1 cellular context compared by ENCODE assay signal in genomic region chr14:60657609-60657983, GRCh38.
A peak's percentile ranks its signal among the peaks of the same experiment; 100 is the strongest.
TF ChIP-seq lines count a peak whose summit lies in the region.

No MANE protein-coding gene starts in this region.

TF ChIP-seq in HepG2, 621 proteins besides CTCF, POLR2A, EP300 and RAD21 (continued from another document):
- TF ChIP-seq ESRRA (CRISPR knock-in tag; IDR thresholded peaks at IDR 0.05; ENCODE audit: low read depth), result 0 out of 2 replicates have a peak, but pooled peaks have one; percentile 11
- TF ChIP-seq SRSF4 (IDR thresholded peaks at IDR 0.05; ENCODE audit: low read depth, low read length, poor library complexity, severe bottlenecking), result no peak
- TF ChIP-seq ZNF773 (CRISPR knock-in tag; IDR thresholded peaks at IDR 0.05; ENCODE audit: borderline replicate concordance), result peak; percentile 1; the same call in 1 of the 2 replicates
- TF ChIP-seq, protein P1, sequence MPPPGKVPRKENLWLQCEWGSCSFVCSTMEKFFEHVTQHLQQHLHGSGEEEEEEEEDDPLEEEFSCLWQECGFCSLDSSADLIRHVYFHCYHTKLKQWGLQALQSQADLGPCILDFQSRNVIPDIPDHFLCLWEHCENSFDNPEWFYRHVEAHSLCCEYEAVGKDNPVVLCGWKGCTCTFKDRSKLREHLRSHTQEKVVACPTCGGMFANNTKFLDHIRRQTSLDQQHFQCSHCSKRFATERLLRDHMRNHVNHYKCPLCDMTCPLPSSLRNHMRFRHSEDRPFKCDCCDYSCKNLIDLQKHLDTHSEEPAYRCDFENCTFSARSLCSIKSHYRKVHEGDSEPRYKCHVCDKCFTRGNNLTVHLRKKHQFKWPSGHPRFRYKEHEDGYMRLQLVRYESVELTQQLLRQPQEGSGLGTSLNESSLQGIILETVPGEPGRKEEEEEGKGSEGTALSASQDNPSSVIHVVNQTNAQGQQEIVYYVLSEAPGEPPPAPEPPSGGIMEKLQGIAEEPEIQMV (CRISPR knock-in tag; IDR thresholded peaks at IDR 0.05; ENCODE audit: low read depth), result 0 out of 2 replicates have a peak, but pooled peaks have one; percentile 2
- TF ChIP-seq, protein P2, sequence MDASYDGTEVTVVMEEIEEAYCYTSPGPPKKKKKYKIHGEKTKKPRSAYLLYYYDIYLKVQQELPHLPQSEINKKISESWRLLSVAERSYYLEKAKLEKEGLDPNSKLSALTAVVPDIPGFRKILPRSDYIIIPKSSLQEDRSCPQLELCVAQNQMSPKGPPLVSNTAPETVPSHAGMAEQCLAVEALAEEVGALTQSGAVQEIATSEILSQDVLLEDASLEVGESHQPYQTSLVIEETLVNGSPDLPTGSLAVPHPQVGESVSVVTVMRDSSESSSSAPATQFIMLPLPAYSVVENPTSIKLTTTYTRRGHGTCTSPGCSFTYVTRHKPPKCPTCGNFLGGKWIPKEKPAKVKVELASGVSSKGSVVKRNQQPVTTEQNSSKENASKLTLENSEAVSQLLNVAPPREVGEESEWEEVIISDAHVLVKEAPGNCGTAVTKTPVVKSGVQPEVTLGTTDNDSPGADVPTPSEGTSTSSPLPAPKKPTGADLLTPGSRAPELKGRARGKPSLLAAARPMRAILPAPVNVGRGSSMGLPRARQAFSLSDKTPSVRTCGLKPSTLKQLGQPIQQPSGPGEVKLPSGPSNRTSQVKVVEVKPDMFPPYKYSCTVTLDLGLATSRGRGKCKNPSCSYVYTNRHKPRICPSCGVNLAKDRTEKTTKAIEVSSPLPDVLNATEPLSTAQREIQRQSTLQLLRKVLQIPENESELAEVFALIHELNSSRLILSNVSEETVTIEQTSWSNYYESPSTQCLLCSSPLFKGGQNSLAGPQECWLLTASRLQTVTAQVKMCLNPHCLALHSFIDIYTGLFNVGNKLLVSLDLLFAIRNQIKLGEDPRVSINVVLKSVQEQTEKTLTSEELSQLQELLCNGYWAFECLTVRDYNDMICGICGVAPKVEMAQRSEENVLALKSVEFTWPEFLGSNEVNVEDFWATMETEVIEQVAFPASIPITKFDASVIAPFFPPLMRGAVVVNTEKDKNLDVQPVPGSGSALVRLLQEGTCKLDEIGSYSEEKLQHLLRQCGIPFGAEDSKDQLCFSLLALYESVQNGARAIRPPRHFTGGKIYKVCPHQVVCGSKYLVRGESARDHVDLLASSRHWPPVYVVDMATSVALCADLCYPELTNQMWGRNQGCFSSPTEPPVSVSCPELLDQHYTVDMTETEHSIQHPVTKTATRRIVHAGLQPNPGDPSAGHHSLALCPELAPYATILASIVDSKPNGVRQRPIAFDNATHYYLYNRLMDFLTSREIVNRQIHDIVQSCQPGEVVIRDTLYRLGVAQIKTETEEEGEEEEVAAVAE (CRISPR knock-in tag; IDR thresholded peaks at IDR 0.05; ENCODE audit: borderline replicate concordance), result no peak
- no peak for TF ChIP-seq ZNF605 (CRISPR knock-in tag; IDR thresholded peaks at IDR 0.05)
- no peak for TF ChIP-seq ZNF781 (CRISPR knock-in tag; IDR thresholded peaks at IDR 0.05; ENCODE audit: borderline replicate concordance, not compliant biosample characterization)
- TF ChIP-seq, protein P3, sequence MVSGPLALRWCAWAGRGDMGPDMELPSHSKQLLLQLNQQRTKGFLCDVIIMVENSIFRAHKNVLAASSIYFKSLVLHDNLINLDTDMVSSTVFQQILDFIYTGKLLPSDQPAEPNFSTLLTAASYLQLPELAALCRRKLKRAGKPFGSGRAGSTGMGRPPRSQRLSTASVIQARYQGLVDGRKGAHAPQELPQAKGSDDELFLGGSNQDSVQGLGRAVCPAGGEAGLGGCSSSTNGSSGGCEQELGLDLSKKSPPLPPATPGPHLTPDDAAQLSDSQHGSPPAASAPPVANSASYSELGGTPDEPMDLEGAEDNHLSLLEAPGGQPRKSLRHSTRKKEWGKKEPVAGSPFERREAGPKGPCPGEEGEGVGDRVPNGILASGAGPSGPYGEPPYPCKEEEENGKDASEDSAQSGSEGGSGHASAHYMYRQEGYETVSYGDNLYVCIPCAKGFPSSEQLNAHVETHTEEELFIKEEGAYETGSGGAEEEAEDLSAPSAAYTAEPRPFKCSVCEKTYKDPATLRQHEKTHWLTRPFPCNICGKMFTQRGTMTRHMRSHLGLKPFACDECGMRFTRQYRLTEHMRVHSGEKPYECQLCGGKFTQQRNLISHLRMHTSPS (CRISPR knock-in tag; IDR thresholded peaks at IDR 0.05; ENCODE audit: low read depth), result no peak
- TF ChIP-seq ZNF678 (CRISPR knock-in tag; IDR thresholded peaks at IDR 0.05), result 0 out of 2 replicates have a peak, but pooled peaks have one; percentile 22
- no peak for TF ChIP-seq POLR2AphosphoS5 (IDR thresholded peaks at IDR 0.05; ENCODE audit: low read depth, low read length)
- no peak for TF ChIP-seq CEBPZ (IDR thresholded peaks at IDR 0.05; ENCODE audit: low read length)
- peak; percentile 9; the same call in 1 of the 2 replicates for TF ChIP-seq ZNF674 (CRISPR knock-in tag; IDR thresholded peaks at IDR 0.05; ENCODE audit: low read depth)
- TF ChIP-seq, protein P4, sequence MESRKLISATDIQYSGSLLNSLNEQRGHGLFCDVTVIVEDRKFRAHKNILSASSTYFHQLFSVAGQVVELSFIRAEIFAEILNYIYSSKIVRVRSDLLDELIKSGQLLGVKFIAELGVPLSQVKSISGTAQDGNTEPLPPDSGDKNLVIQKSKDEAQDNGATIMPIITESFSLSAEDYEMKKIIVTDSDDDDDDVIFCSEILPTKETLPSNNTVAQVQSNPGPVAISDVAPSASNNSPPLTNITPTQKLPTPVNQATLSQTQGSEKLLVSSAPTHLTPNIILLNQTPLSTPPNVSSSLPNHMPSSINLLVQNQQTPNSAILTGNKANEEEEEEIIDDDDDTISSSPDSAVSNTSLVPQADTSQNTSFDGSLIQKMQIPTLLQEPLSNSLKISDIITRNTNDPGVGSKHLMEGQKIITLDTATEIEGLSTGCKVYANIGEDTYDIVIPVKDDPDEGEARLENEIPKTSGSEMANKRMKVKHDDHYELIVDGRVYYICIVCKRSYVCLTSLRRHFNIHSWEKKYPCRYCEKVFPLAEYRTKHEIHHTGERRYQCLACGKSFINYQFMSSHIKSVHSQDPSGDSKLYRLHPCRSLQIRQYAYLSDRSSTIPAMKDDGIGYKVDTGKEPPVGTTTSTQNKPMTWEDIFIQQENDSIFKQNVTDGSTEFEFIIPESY (CRISPR knock-in tag; IDR thresholded peaks at IDR 0.05), result peak; percentile 56; the same call in 1 of the 2 replicates
- TF ChIP-seq, protein P5, sequence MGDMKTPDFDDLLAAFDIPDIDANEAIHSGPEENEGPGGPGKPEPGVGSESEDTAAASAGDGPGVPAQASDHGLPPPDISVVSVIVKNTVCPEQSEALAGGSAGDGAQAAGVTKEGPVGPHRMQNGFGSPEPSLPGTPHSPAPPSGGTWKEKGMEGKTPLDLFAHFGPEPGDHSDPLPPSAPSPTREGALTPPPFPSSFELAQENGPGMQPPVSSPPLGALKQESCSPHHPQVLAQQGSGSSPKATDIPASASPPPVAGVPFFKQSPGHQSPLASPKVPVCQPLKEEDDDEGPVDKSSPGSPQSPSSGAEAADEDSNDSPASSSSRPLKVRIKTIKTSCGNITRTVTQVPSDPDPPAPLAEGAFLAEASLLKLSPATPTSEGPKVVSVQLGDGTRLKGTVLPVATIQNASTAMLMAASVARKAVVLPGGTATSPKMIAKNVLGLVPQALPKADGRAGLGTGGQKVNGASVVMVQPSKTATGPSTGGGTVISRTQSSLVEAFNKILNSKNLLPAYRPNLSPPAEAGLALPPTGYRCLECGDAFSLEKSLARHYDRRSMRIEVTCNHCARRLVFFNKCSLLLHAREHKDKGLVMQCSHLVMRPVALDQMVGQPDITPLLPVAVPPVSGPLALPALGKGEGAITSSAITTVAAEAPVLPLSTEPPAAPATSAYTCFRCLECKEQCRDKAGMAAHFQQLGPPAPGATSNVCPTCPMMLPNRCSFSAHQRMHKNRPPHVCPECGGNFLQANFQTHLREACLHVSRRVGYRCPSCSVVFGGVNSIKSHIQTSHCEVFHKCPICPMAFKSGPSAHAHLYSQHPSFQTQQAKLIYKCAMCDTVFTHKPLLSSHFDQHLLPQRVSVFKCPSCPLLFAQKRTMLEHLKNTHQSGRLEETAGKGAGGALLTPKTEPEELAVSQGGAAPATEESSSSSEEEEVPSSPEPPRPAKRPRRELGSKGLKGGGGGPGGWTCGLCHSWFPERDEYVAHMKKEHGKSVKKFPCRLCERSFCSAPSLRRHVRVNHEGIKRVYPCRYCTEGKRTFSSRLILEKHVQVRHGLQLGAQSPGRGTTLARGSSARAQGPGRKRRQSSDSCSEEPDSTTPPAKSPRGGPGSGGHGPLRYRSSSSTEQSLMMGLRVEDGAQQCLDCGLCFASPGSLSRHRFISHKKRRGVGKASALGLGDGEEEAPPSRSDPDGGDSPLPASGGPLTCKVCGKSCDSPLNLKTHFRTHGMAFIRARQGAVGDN (CRISPR knock-in tag; IDR thresholded peaks at IDR 0.05), result peak; percentile 6; the same call in 1 of the 2 replicates
- TF ChIP-seq, protein P6, sequence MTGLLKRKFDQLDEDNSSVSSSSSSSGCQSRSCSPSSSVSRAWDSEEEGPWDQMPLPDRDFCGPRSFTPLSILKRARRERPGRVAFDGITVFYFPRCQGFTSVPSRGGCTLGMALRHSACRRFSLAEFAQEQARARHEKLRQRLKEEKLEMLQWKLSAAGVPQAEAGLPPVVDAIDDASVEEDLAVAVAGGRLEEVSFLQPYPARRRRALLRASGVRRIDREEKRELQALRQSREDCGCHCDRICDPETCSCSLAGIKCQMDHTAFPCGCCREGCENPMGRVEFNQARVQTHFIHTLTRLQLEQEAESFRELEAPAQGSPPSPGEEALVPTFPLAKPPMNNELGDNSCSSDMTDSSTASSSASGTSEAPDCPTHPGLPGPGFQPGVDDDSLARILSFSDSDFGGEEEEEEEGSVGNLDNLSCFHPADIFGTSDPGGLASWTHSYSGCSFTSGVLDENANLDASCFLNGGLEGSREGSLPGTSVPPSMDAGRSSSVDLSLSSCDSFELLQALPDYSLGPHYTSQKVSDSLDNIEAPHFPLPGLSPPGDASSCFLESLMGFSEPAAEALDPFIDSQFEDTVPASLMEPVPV (CRISPR knock-in tag; IDR thresholded peaks at IDR 0.05), result 0 out of 2 replicates have a peak, but pooled peaks have one; percentile 17
TF ChIP-seq in HepG2: peak in this region for 12.
